Comparison of ENCODE assay signal across 3 cellular contexts in genomic region chr13:19207413-19207812, GRCh38. TPM values are rescaled to one million over a fixed set of nuclear protein-coding genes. Genes with fewer than 3 reads are reported as not detected.
"Had no signal": no experiment of that assay in that cellular context is flagged by ENCODE, and none has a peak within 500 bp of the region (broad histone marks: within the 10 kb centered on the region; RNA-seq: fewer than 3 reads in every experiment).

No MANE protein-coding gene starts in this region.

RNA-seq across cellular contexts. Expression of gene TUBA3C, which starts 25.8 kb away (rescaled TPM):
- total RNA-seq: LHCN-M2, MCF 10A, NCI-H460 had no signal
